In genomic region chr3:124535306-124535705, GRCh38 we compare ENCODE assay signal across 35 cellular contexts.
DNase-seq lines count a peak whose midpoint lies in the region; ATAC-seq, FAIRE-seq and TF ChIP-seq lines count a peak whose summit lies in the region.
"Had no signal": no experiment of that assay in that cellular context is flagged by ENCODE, and none has a peak within 500 bp of the region (broad histone marks: within the 10 kb centered on the region; RNA-seq: fewer than 3 reads in every experiment).

No MANE protein-coding gene starts in this region.

- H3K36me3 Mint-ChIP-seq in GM23338 (ENCODE audit: low read depth) (no peaks in the 10 kb centered on the region), Caco-2 (ENCODE audit: insufficient read depth, unreplicated experiment) (no peaks in the 10 kb centered on the region)
- H3K36me3 Mint-ChIP-seq: CD14-positive monocyte; CD4-positive, alpha-beta memory T cell; CD4-positive, CD25-positive, alpha-beta regulatory T cell; CD8-positive, alpha-beta memory T cell; CD8-positive, alpha-beta T cell had no signal

- H3K27ac ChIP-seq in GM23338 (ENCODE audit: low read depth), result no peak overlapping the region
- H3K27ac ChIP-seq in KMS-11, result peak overlapping the region; percentile 8; the same call in 1 of the 2 replicates
- no peak overlapping the region for H3K27ac ChIP-seq in MM.1S (ENCODE audit: low read length)
- H3K27ac ChIP-seq in GM12878 (ENCODE audit: control insufficient read depth, insufficient read depth), result no peak overlapping the region
- H3K27ac ChIP-seq: 22Rv1; A549; BLaER1; BLaER1 treated with 17β-estradiol and CSF1 and Interleukin-3, amounts not matched to agents 10 nM and 100 nM; C4-2B had no signal

- intact Hi-C loops in GM12878 (cut with micrococcal nuclease; ENCODE audit: unreplicated experiment) (no loop called here), Caco-2 (cut with micrococcal nuclease; ENCODE audit: unreplicated experiment) (no loop called here)

- H3K4me2 ChIP-seq in GM23338 (no peak overlapping the region), KMS-11 (peak overlapping the region; percentile 36), MM.1S (ENCODE audit: low read depth, low read length) (peak overlapping the region; percentile 2; the same call in 1 of the 2 replicates), GM12878 (ENCODE audit: control insufficient read depth, insufficient read depth) (no peak overlapping the region)
- H3K4me2 ChIP-seq: A549; BLaER1; BLaER1 treated with 17β-estradiol and CSF1 and Interleukin-3, amounts not matched to agents 10 nM and 100 nM had no signal

- no peak for TF ChIP-seq RAD21 in GM12878 (IDR thresholded peaks at IDR 0.05; ENCODE audit: insufficient read depth, low read depth, low read length)

- peaks cover 9% of the 10 kb centered on the region; the same call in 1 of the 2 replicates for H3K9me2 ChIP-seq in GM23338 (ENCODE audit: insufficient read depth)
- no peaks in the 10 kb centered on the region for H3K9me2 ChIP-seq in MM.1S (replicated peaks; ENCODE audit: insufficient read depth, low read length)

- no peak for TF ChIP-seq EP300 in GM12878 (IDR thresholded peaks at IDR 0.05; ENCODE audit: borderline replicate concordance in 1 of 2, control insufficient read depth in 1 of 2, low read depth in 2 of 2, low read length in 2 of 2)

- CTCF ChIA-PET in GM12878 (lab: Yijun Ruan, JAX), result interaction anchor here (1.2 to 1.5 kb wide), 4 partner anchors 9 to 67 kb away, joined by 4 to 5 read pairs (median 4); no protein-coding TSS in a partner anchor
- CTCF ChIA-PET in Caco-2 (lab: Charles Lee), result no interaction called here

- no peaks in the 10 kb centered on the region for H3K79me2 ChIP-seq in GM23338 (replicated peaks; ENCODE audit: insufficient read depth)
- no peaks in the 10 kb centered on the region for H3K79me2 ChIP-seq in KMS-11 (ENCODE audit: insufficient read depth, low read depth)
- H3K79me2 ChIP-seq in MM.1S (ENCODE audit: low read length), result no peaks in the 10 kb centered on the region
- H3K79me2 ChIP-seq in GM12878 (ENCODE audit: control insufficient read depth, insufficient read depth, low read length), result no peaks in the 10 kb centered on the region

- BruUV-seq in GM12878 (replicated peaks; lab: Mats Ljungman, UMichigan), result no TSS peak
- no TSS peak for BruUV-seq in Caco-2 (replicated peaks; lab: Mats Ljungman, UMichigan)

- H3K27ac Mint-ChIP-seq in GM23338 (no peak overlapping the region), Caco-2 (ENCODE audit: unreplicated experiment) (no peak overlapping the region)
- H3K27ac Mint-ChIP-seq: B cell; CD14-positive monocyte; CD4-positive, alpha-beta memory T cell; CD4-positive, alpha-beta T cell; CD4-positive, CD25-positive, alpha-beta regulatory T cell; CD8-positive, alpha-beta memory T cell; CD8-positive, alpha-beta T cell had no signal

- no peaks in the 10 kb centered on the region for H3K9me3 ChIP-seq in MM.1S (replicated peaks; ENCODE audit: insufficient read depth, low read length)
- H3K9me3 ChIP-seq in GM12878 (replicated peaks; ENCODE audit: control insufficient read depth, insufficient read depth, low read length), result no peaks in the 10 kb centered on the region
- no peaks in the 10 kb centered on the region for H3K9me3 ChIP-seq in Caco-2
- H3K9me3 ChIP-seq: A549; BE2C; BLaER1; BLaER1 treated with 17β-estradiol and CSF1 and Interleukin-3, amounts not matched to agents 10 nM and 100 nM had no signal

- FAIRE-seq in GM12878 (lab: Jason Lieb, UNC), result no peak
- FAIRE-seq: A204.1, A549, D721Med had no signal

- in situ Hi-C loops in GM12878 (cut with MboI), result no loop called here

- POLR2A ChIA-PET in GM12878 (lab: Charles Lee) (interaction anchor here (0.9 kb wide), 1 partner anchor 12 kb away, joined by 4 read pairs; no protein-coding TSS in a partner anchor), Caco-2 (lab: Charles Lee) (no interaction called here)

- H3K9ac ChIP-seq in KMS-11 (no peak overlapping the region), MM.1S (ENCODE audit: low read length) (no peak overlapping the region), GM12878 (ENCODE audit: control insufficient read depth, insufficient read depth, low read length) (no peak overlapping the region)
- H3K9ac ChIP-seq: BLaER1; BLaER1 treated with 17β-estradiol and CSF1 and Interleukin-3, amounts not matched to agents 10 nM and 100 nM had no signal

- H4K20me1 ChIP-seq in GM23338 (replicated peaks; ENCODE audit: insufficient read depth) (no peaks in the 10 kb centered on the region), KMS-11 (ENCODE audit: insufficient read depth) (no peaks in the 10 kb centered on the region), MM.1S (ENCODE audit: insufficient read depth, low read length) (no peaks in the 10 kb centered on the region), GM12878 (ENCODE audit: control insufficient read depth, insufficient read depth) (no peaks in the 10 kb centered on the region)
- H4K20me1 ChIP-seq: BLaER1; BLaER1 treated with 17β-estradiol and CSF1 and Interleukin-3, amounts not matched to agents 10 nM and 100 nM had no signal

- H3K4me3 ChIP-seq in GM23338 (no peak overlapping the region), KMS-11 (IDR thresholded peaks at IDR 0.05; ENCODE audit: insufficient read depth, low read depth, low read length) (no peak overlapping the region), MM.1S (ENCODE audit: low read length) (no peak overlapping the region), GM12878 (no peak overlapping the region), Caco-2 (ENCODE audit: low read depth, low read length) (no peak overlapping the region)
- H3K4me3 ChIP-seq: A549; BLaER1; BLaER1 treated with 17β-estradiol and CSF1 and Interleukin-3, amounts not matched to agents 10 nM and 100 nM had no signal

- RAD21 ChIA-PET in GM12878 (lab: Charles Lee; ENCODE audit: unreplicated experiment), result interaction anchor here (1.4 kb wide), 1 partner anchor 14 kb away, joined by 3 read pairs; no protein-coding TSS in a partner anchor

- no peak for DNase-seq in GM23338 (ENCODE audit: low spot score)
- peak; percentile 63 for DNase-seq in MM.1S
- no peak for DNase-seq in GM12878 (ENCODE audit: low read depth, low spot score)
- no peak for DNase-seq in DMS153 (lab: John Stamatoyannopoulos, UW)
- no peak for DNase-seq in Caco-2
- DNase-seq: 8988T; ACHN; AML-193; BE2C; C1 segment of cervical spinal cord; Calu3; CD4-positive, alpha-beta memory T cell; CD4-positive, alpha-beta T cell; CD4-positive, CD25-positive, alpha-beta regulatory T cell; CD8-positive, alpha-beta memory T cell; CD8-positive, alpha-beta T cell; COR-L47; DMS 273 treated with DMSO at 0.1 percent for 48 hours; DMS53; DMS79; DMS79 treated with DMSO at 0.1 percent for 48 hours; DND-41; EL had no signal

- H3K27me3 Mint-ChIP-seq in GM23338 (ENCODE audit: insufficient read depth, low read depth, poor library complexity), result no peaks in the 10 kb centered on the region
- peaks cover 3% of the 10 kb centered on the region for H3K27me3 Mint-ChIP-seq in Caco-2 (ENCODE audit: insufficient read depth, unreplicated experiment)

- H3K4me1 ChIP-seq in GM23338 (ENCODE audit: insufficient read depth), result no peaks in the 10 kb centered on the region
- H3K4me1 ChIP-seq in KMS-11 (ENCODE audit: low read depth, poor library complexity, severe bottlenecking), result peaks cover 18% of the 10 kb centered on the region
- H3K4me1 ChIP-seq in MM.1S (ENCODE audit: low read length), result peaks cover 8% of the 10 kb centered on the region
- H3K4me1 ChIP-seq in GM12878 (ENCODE audit: control insufficient read depth, insufficient read depth, low read length), result no peaks in the 10 kb centered on the region
- no peaks in the 10 kb centered on the region for H3K4me1 ChIP-seq in Caco-2
- H3K4me1 ChIP-seq: A549; BE2C; BLaER1; BLaER1 treated with 17β-estradiol and CSF1 and Interleukin-3, amounts not matched to agents 10 nM and 100 nM had no signal

- WGBS in GM12878 (ENCODE audit: insufficient coverage, insufficient replicate concordance, low lambda C conversion rate, missing lambda C conversion rate), result 0% methylated on average over 1 of the region's 1 CpG

- no peak for ATAC-seq in GM23338
- peak; percentile 69 for ATAC-seq in GM12878
- no peak for ATAC-seq in GM21447 (IDR thresholded peaks at IDR 0.05; ENCODE audit: unreplicated experiment)
- ATAC-seq in HG03159 (IDR thresholded peaks at IDR 0.05; ENCODE audit: unreplicated experiment), result no peak
- ATAC-seq: A549; CD8-positive, alpha-beta T cell had no signal

- H2AFZ ChIP-seq in GM23338, result peak overlapping the region; percentile 23; the same call in 1 of the 2 replicates
- peak overlapping the region; percentile 5; the same call in 1 of the 2 replicates for H2AFZ ChIP-seq in KMS-11 (ENCODE audit: low read depth)
- H2AFZ ChIP-seq in MM.1S (ENCODE audit: low read length), result no peak overlapping the region
- H2AFZ ChIP-seq in GM12878 (ENCODE audit: control insufficient read depth, low read depth, low read length), result no peak overlapping the region

- H3K27me3 ChIP-seq in GM23338 (ENCODE audit: insufficient read depth) (no peaks in the 10 kb centered on the region), KMS-11 (ENCODE audit: insufficient read depth, low read depth) (no peaks in the 10 kb centered on the region), MM.1S (replicated peaks; ENCODE audit: insufficient read depth, low read length) (no peaks in the 10 kb centered on the region), GM12878 (replicated peaks in 1 of 2; ENCODE audit: control insufficient read depth in 2 of 2, insufficient read depth in 2 of 2, low read length in 1 of 2) (peaks cover 3 to 6% of the 10 kb centered on the region in 2 experiments; a peak in 2 of 4 replicates), Caco-2 (replicated peaks; ENCODE audit: control insufficient read depth, insufficient read depth, low read length) (no peaks in the 10 kb centered on the region)
- H3K27me3 ChIP-seq: BE2C; BLaER1; BLaER1 treated with 17β-estradiol and CSF1 and Interleukin-3, amounts not matched to agents 10 nM and 100 nM had no signal

- no peaks in the 10 kb centered on the region for H3K9me3 Mint-ChIP-seq in GM23338
- no peaks in the 10 kb centered on the region for H3K9me3 Mint-ChIP-seq in Caco-2 (ENCODE audit: unreplicated experiment)
- H3K9me3 Mint-ChIP-seq: CD14-positive monocyte; CD4-positive, alpha-beta memory T cell; CD4-positive, alpha-beta T cell; CD8-positive, alpha-beta memory T cell; CD8-positive, alpha-beta T cell had no signal

- H3K4me1 Mint-ChIP-seq in GM23338 (peaks cover 7% of the 10 kb centered on the region; the same call in 2 of the 3 replicates), Caco-2 (ENCODE audit: low read depth, unreplicated experiment) (no peaks in the 10 kb centered on the region)
- H3K4me1 Mint-ChIP-seq: B cell; CD14-positive monocyte; CD4-positive, alpha-beta memory T cell; CD4-positive, CD25-positive, alpha-beta regulatory T cell; CD8-positive, alpha-beta memory T cell had no signal

- TF ChIP-seq CTCF in GM23338 (conservative IDR thresholded peaks at IDR 0.05; ENCODE audit: low read depth in 2 of 2) (no peak), KMS-11 (conservative IDR thresholded peaks at IDR 0.05; ENCODE audit: low read depth, low read length) (no peak), MM.1S (IDR thresholded peaks at IDR 0.05; ENCODE audit: low read length) (no peak), GM12878 (IDR thresholded peaks at IDR 0.05 in 2 of 3, conservative IDR thresholded peaks at IDR 0.05 in 1 of 3; ENCODE audit: control insufficient read depth in 2 of 3, extremely low read depth in 1 of 3, insufficient read depth in 1 of 3, low read depth in 3 of 3, low read length in 3 of 3) (no peak), Caco-2 (IDR thresholded peaks at IDR 0.05; ENCODE audit: insufficient read depth in 1 of 2, low read depth in 1 of 2, low read length in 1 of 2, severe bottlenecking in 1 of 2, unreplicated experiment in 1 of 2) (no peak)

- H3K4me3 Mint-ChIP-seq in GM23338 (no peak overlapping the region), Caco-2 (ENCODE audit: unreplicated experiment) (no peak overlapping the region)
- H3K4me3 Mint-ChIP-seq: B cell; CD14-positive monocyte; CD4-positive, alpha-beta memory T cell; CD4-positive, alpha-beta T cell; CD4-positive, CD25-positive, alpha-beta regulatory T cell; CD8-positive, alpha-beta memory T cell; CD8-positive, alpha-beta T cell had no signal

- SMC1A ChIA-PET in GM12878 (lab: Charles Lee; ENCODE audit: uncharacterized antibody, unreplicated experiment), result interaction anchor here (0.5 kb wide), 1 partner anchor 186 kb away, joined by 3 read pairs; no protein-coding TSS in a partner anchor

- H3K36me3 ChIP-seq in GM23338 (ENCODE audit: insufficient read depth) (no peaks in the 10 kb centered on the region), KMS-11 (ENCODE audit: insufficient read depth) (no peaks in the 10 kb centered on the region), MM.1S (replicated peaks; ENCODE audit: insufficient read depth, low read length) (no peaks in the 10 kb centered on the region), GM12878 (ENCODE audit: control insufficient read depth in 2 of 2, insufficient read depth in 2 of 2, low read length in 1 of 2) (no peaks in the 10 kb centered on the region), Caco-2 (ENCODE audit: control insufficient read depth, insufficient read depth, low read length) (no peaks in the 10 kb centered on the region)
- H3K36me3 ChIP-seq: BE2C; BLaER1; BLaER1 treated with 17β-estradiol and CSF1 and Interleukin-3, amounts not matched to agents 10 nM and 100 nM had no signal

- TF ChIP-seq POLR2A in GM12878 (IDR thresholded peaks at IDR 0.05; ENCODE audit: low read depth, low read length), result no peak

- H3F3A ChIP-seq in GM23338 (replicated peaks; ENCODE audit: low read depth) (no peaks in the 10 kb centered on the region), MM.1S (ENCODE audit: insufficient read depth, low read length) (no peaks in the 10 kb centered on the region)

Comparison
In these comparisons a context has a peak if more than half of its experiments do, and no peak if none do; other contexts are left out.
1. H2AFZ ChIP-seq: peak in GM23338 (single experiment) and KMS-11 (single experiment); none in MM.1S (single experiment) and GM12878 (single experiment).
2. H3K4me2 ChIP-seq: peak in KMS-11 (single experiment) and MM.1S (single experiment); none in GM23338 (single experiment) and GM12878 (single experiment).